ENCODE assay signal across 1 cellular context in the genomic region with DNA sequence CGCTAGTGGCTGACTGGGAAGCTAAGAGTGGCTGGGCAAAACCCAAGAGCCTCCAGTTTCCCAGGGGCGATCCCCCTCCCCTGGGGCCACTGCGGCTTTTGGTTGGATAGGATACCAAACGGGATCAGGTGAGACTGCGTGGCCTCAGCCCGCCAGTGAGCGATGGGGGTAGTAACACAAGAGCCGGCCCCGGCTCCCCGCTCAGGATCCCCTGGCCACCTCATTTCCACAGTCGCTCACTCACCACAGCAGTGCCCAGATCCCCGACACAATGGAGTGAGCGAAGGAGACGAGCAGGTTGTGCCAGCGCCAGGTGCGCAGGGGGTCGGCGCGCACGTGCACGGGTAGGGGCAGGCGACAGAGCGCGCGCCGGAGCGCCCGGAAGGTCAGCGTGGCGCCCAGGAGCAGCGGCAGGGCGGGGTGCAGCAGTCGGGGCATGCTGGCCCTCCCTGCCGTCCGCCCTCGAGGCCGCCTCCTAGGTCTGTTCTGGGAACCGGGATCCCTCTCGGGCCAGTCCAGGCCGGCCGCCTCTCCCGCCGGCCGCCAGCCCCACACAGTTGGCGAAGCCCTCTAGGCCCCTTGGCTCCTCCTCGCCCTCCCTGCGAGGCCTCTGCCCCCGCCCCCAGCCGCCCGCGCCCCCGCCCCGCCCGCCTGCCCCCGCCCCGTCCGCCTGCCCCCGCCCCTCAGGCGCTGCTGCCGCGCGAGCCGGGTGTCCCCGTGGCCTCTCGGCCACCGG.
A peak's percentile ranks its signal among the peaks of the same experiment; 100 is the strongest.
TF ChIP-seq lines count a peak whose summit lies in the region.

A gene with protein sequence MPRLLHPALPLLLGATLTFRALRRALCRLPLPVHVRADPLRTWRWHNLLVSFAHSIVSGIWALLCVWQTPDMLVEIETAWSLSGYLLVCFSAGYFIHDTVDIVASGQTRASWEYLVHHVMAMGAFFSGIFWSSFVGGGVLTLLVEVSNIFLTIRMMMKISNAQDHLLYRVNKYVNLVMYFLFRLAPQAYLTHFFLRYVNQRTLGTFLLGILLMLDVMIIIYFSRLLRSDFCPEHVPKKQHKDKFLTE (minus strand): TSS at position 574 of the 736 bp plus-strand sequence. CDS start 136 bp downstream, at position 438.

TF ChIP-seq in HepG2, 621 proteins besides CTCF, POLR2A, EP300 and RAD21 (continued from another document and continues in another):
- TF ChIP-seq, protein P1, sequence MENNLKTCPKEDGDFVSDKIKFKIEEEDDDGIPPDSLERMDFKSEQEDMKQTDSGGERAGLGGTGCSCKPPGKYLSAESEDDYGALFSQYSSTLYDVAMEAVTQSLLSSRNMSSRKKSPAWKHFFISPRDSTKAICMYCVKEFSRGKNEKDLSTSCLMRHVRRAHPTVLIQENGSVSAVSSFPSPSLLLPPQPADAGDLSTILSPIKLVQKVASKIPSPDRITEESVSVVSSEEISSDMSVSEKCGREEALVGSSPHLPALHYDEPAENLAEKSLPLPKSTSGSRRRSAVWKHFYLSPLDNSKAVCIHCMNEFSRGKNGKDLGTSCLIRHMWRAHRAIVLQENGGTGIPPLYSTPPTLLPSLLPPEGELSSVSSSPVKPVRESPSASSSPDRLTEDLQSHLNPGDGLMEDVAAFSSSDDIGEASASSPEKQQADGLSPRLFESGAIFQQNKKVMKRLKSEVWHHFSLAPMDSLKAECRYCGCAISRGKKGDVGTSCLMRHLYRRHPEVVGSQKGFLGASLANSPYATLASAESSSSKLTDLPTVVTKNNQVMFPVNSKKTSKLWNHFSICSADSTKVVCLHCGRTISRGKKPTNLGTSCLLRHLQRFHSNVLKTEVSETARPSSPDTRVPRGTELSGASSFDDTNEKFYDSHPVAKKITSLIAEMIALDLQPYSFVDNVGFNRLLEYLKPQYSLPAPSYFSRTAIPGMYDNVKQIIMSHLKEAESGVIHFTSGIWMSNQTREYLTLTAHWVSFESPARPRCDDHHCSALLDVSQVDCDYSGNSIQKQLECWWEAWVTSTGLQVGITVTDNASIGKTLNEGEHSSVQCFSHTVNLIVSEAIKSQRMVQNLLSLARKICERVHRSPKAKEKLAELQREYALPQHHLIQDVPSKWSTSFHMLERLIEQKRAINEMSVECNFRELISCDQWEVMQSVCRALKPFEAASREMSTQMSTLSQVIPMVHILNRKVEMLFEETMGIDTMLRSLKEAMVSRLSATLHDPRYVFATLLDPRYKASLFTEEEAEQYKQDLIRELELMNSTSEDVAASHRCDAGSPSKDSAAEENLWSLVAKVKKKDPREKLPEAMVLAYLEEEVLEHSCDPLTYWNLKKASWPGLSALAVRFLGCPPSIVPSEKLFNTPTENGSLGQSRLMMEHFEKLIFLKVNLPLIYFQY (CRISPR knock-in tag; IDR thresholded peaks at IDR 0.05; ENCODE audit: borderline replicate concordance), result no peak
- TF ChIP-seq, protein P2, sequence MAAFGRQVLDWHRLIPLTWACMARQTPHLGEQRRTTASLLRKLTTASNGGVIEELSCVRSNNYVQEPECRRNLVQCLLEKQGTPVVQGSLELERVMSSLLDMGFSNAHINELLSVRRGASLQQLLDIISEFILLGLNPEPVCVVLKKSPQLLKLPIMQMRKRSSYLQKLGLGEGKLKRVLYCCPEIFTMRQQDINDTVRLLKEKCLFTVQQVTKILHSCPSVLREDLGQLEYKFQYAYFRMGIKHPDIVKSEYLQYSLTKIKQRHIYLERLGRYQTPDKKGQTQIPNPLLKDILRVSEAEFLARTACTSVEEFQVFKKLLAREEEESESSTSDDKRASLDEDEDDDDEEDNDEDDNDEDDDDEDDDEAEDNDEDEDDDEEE (CRISPR knock-in tag; IDR thresholded peaks at IDR 0.05), result peak; percentile 88; the same call in 1 of the 2 replicates
- TF ChIP-seq ZNF282 (IDR thresholded peaks at IDR 0.05; ENCODE audit: partially characterized antibody) (no peak), TCF7L2 (IDR thresholded peaks at IDR 0.05; ENCODE audit: low read depth, low read length) (no peak), ZNF552 (CRISPR knock-in tag; IDR thresholded peaks at IDR 0.05; ENCODE audit: borderline replicate concordance) (peak; percentile 61; the same call in 1 of the 2 replicates), RBM39 (IDR thresholded peaks at IDR 0.05; ENCODE audit: low read depth, low read length, poor library complexity, severe bottlenecking) (peak; percentile 89), ZNF670 (CRISPR knock-in tag; IDR thresholded peaks at IDR 0.05; ENCODE audit: borderline replicate concordance) (peak; percentile 44; the same call in 1 of the 2 replicates), DNMT3B (CRISPR knock-in tag; conservative IDR thresholded peaks at IDR 0.05) (0 out of 2 replicates have a peak, but pooled peaks have one; percentile 17), ONECUT2 (CRISPR knock-in tag; IDR thresholded peaks at IDR 0.05) (no peak), MXI1 (IDR thresholded peaks at IDR 0.05; ENCODE audit: borderline replicate concordance, low read depth, low read length) (0 out of 3 replicates have a peak, but pooled peaks have one; percentile 5), NR3C1 (CRISPR knock-in tag; IDR thresholded peaks at IDR 0.05) (no peak), FOSL2 (CRISPR knock-in tag; IDR thresholded peaks at IDR 0.05) (peak; percentile 5; the same call in 1 of the 2 replicates), ZNF878 (CRISPR knock-in tag; IDR thresholded peaks at IDR 0.05) (peak; percentile 2; the same call in 1 of the 2 replicates), SAFB2 (CRISPR knock-in tag; IDR thresholded peaks at IDR 0.05; ENCODE audit: borderline replicate concordance, low read depth) (peak; percentile 72; the same call in 1 of the 2 replicates), ZNF33A (CRISPR knock-in tag; IDR thresholded peaks at IDR 0.05; ENCODE audit: borderline replicate concordance) (no peak), GABPA (IDR thresholded peaks at IDR 0.05; ENCODE audit: low read depth, low read length) (no peak), GABPA (CRISPR knock-in tag; IDR thresholded peaks at IDR 0.05; ENCODE audit: low read depth) (no peak), ZFP37 (CRISPR knock-in tag; IDR thresholded peaks at IDR 0.05; ENCODE audit: borderline replicate concordance) (no peak)
- TF ChIP-seq, protein P3, sequence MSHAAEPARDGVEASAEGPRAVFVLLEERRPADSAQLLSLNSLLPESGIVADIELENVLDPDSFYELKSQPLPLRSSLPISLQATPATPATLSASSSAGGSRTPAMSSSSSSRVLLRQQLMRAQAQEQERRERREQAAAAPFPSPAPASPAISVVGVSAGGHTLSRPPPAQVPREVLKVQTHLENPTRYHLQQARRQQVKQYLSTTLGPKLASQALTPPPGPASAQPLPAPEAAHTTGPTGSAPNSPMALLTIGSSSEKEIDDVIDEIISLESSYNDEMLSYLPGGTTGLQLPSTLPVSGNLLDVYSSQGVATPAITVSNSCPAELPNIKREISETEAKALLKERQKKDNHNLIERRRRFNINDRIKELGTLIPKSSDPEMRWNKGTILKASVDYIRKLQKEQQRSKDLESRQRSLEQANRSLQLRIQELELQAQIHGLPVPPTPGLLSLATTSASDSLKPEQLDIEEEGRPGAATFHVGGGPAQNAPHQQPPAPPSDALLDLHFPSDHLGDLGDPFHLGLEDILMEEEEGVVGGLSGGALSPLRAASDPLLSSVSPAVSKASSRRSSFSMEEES (CRISPR knock-in tag; IDR thresholded peaks at IDR 0.05), result no peak
- TF ChIP-seq, protein P4, sequence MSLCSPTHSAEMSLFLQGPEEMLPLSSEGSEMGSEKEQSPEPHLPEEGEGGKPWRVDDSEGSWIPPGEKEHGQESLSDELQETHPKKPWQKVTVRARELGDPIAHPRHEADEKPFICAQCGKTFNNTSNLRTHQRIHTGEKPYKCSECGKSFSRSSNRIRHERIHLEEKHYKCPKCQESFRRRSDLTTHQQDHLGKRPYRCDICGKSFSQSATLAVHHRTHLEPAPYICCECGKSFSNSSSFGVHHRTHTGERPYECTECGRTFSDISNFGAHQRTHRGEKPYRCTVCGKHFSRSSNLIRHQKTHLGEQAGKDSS (CRISPR knock-in tag; IDR thresholded peaks at IDR 0.05; ENCODE audit: borderline replicate concordance, low read depth), result peak; percentile 61; the same call in 1 of the 2 replicates
- TF ChIP-seq, protein P5, sequence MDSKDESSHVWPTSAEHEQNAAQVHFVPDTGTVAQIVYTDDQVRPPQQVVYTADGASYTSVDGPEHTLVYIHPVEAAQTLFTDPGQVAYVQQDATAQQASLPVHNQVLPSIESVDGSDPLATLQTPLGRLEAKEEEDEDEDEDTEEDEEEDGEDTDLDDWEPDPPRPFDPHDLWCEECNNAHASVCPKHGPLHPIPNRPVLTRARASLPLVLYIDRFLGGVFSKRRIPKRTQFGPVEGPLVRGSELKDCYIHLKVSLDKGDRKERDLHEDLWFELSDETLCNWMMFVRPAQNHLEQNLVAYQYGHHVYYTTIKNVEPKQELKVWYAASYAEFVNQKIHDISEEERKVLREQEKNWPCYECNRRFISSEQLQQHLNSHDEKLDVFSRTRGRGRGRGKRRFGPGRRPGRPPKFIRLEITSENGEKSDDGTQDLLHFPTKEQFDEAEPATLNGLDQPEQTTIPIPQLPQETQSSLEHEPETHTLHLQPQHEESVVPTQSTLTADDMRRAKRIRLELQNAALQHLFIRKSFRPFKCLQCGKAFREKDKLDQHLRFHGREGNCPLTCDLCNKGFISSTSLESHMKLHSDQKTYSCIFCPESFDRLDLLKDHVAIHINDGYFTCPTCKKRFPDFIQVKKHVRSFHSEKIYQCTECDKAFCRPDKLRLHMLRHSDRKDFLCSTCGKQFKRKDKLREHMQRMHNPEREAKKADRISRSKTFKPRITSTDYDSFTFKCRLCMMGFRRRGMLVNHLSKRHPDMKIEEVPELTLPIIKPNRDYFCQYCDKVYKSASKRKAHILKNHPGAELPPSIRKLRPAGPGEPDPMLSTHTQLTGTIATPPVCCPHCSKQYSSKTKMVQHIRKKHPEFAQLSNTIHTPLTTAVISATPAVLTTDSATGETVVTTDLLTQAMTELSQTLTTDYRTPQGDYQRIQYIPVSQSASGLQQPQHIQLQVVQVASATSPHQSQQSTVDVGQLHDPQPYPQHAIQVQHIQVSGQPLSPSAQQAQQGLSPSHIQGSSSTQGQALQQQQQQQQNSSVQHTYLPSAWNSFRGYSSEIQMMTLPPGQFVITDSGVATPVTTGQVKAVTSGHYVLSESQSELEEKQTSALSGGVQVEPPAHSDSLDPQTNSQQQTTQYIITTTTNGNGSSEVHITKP (CRISPR knock-in tag; IDR thresholded peaks at IDR 0.05; ENCODE audit: low read depth), result no peak
- TF ChIP-seq, protein P6, sequence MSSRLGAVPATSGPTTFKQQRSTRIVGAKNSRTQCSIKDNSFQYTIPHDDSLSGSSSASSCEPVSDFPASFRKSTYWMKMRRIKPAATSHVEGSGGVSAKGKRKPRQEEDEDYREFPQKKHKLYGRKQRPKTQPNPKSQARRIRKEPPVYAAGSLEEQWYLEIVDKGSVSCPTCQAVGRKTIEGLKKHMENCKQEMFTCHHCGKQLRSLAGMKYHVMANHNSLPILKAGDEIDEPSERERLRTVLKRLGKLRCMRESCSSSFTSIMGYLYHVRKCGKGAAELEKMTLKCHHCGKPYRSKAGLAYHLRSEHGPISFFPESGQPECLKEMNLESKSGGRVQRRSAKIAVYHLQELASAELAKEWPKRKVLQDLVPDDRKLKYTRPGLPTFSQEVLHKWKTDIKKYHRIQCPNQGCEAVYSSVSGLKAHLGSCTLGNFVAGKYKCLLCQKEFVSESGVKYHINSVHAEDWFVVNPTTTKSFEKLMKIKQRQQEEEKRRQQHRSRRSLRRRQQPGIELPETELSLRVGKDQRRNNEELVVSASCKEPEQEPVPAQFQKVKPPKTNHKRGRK (CRISPR knock-in tag; IDR thresholded peaks at IDR 0.05), result peak; percentile 47; the same call in 1 of the 2 replicates
- TF ChIP-seq, protein P7, sequence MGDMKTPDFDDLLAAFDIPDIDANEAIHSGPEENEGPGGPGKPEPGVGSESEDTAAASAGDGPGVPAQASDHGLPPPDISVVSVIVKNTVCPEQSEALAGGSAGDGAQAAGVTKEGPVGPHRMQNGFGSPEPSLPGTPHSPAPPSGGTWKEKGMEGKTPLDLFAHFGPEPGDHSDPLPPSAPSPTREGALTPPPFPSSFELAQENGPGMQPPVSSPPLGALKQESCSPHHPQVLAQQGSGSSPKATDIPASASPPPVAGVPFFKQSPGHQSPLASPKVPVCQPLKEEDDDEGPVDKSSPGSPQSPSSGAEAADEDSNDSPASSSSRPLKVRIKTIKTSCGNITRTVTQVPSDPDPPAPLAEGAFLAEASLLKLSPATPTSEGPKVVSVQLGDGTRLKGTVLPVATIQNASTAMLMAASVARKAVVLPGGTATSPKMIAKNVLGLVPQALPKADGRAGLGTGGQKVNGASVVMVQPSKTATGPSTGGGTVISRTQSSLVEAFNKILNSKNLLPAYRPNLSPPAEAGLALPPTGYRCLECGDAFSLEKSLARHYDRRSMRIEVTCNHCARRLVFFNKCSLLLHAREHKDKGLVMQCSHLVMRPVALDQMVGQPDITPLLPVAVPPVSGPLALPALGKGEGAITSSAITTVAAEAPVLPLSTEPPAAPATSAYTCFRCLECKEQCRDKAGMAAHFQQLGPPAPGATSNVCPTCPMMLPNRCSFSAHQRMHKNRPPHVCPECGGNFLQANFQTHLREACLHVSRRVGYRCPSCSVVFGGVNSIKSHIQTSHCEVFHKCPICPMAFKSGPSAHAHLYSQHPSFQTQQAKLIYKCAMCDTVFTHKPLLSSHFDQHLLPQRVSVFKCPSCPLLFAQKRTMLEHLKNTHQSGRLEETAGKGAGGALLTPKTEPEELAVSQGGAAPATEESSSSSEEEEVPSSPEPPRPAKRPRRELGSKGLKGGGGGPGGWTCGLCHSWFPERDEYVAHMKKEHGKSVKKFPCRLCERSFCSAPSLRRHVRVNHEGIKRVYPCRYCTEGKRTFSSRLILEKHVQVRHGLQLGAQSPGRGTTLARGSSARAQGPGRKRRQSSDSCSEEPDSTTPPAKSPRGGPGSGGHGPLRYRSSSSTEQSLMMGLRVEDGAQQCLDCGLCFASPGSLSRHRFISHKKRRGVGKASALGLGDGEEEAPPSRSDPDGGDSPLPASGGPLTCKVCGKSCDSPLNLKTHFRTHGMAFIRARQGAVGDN (CRISPR knock-in tag; IDR thresholded peaks at IDR 0.05), result peak; percentile 93
- TF ChIP-seq, protein P8, sequence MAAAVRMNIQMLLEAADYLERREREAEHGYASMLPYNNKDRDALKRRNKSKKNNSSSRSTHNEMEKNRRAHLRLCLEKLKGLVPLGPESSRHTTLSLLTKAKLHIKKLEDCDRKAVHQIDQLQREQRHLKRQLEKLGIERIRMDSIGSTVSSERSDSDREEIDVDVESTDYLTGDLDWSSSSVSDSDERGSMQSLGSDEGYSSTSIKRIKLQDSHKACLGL (CRISPR knock-in tag; IDR thresholded peaks at IDR 0.05), result peak; percentile 54
- TF ChIP-seq, protein P9, sequence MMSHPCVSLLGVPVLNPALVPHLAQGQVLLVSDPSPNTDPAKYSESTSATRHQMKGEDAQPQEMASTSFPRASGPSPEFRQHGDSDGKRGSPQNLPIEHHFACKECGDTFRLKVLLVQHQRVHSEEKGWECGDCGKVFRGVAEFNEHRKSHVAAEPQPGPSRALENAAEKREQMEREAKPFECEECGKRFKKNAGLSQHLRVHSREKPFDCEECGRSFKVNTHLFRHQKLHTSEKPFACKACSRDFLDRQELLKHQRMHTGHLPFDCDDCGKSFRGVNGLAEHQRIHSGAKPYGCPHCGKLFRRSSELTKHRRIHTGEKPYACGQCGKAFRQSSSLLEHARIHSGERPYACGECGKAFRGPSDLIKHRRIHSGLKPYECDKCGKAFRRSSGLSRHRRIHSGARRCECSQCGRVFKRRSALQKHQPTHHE (CRISPR knock-in tag; IDR thresholded peaks at IDR 0.05; ENCODE audit: borderline replicate concordance), result peak; percentile 61
